20 cellular contexts compared by ENCODE assay signal in the genomic region with DNA sequence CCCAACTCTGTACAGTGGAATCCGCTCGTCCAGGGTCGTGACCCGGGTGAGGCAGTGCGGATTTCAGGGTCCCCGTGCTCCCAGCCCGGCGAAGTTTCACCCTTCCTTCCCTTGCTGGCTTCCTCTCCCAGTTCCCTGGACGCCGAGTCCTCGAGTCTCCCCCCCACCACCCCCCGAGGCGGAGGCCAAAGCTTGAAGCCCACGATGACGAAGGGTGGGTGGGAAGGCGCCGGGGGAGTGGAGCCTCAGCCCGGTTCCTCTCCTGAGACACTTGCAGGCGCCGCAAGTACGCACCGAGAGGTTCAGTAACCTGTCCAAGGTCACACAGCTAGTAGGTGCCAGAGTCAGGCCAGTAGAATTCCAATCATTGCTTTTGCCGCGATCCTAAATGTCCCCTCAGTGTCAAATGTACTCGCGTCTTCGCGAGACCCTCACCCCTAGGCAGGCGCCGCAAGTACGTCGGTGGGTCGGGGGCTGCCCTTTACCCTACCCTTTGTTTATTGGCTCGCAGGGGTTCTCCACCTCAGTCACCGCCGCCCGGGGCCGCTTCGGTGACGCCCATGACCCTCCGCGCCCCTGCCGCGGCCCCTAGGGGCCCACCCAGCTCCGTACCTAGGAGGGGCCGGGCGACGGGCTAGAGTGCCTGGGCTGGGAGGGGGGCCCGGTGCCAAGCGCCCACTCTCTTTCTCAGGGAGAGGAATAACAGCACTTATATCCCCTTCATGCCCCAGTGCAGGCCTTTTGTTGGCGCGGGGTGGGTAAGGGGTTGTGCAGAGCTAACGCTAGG. TPM values are rescaled to one million over a fixed set of nuclear protein-coding genes. Genes with fewer than 3 reads are reported as not detected.
DNase-seq lines count a peak whose midpoint lies in the region; ATAC-seq, FAIRE-seq and TF ChIP-seq lines count a peak whose summit lies in the region.
"Had no signal": no experiment of that assay in that cellular context is flagged by ENCODE, and none has a peak within 500 bp of the region (broad histone marks: within the 10 kb centered on the region; RNA-seq: fewer than 3 reads in every experiment).

No MANE protein-coding gene starts in this region.

- H3K9me3 ChIP-seq in NT2/D1 (ENCODE audit: insufficient read depth, low read length) (no peaks in the 10 kb centered on the region), iPS DF 6.9 (ENCODE audit: control insufficient read depth, insufficient read depth, low read length) (no peaks in the 10 kb centered on the region), parathyroid adenoma (ENCODE audit: control insufficient read depth, low read length) (no peaks in the 10 kb centered on the region), pancreas (no peaks in the 10 kb centered on the region)
- H3K9me3 ChIP-seq: neutrophil had no signal

- peak overlapping the region; percentile 78 for H3K9ac ChIP-seq in NT2/D1 (ENCODE audit: insufficient read length, low read depth)
- no peak overlapping the region for H3K9ac ChIP-seq in parathyroid adenoma

- no peaks in the 10 kb centered on the region for H3K79me2 ChIP-seq in parathyroid adenoma

- FAIRE-seq in pancreas (lab: Jason Lieb, UNC): no peak

- WGBS in iPS DF 6.9 (ENCODE audit: insufficient coverage, insufficient read length): no CpG with 5 or more reads among the region's 53 CpGs
- WGBS in pancreas, 2 donors: 18 to 26% methylated on average over 48 to 53 of the region's 53 CpGs

- peaks cover 62% of the 10 kb centered on the region for H3K27me3 ChIP-seq in NT2/D1 (ENCODE audit: insufficient read depth, insufficient read length)
- peaks cover 26% of the 10 kb centered on the region for H3K27me3 ChIP-seq in iPS DF 6.9 (ENCODE audit: control insufficient read depth, insufficient read depth, low read length)
- no peaks in the 10 kb centered on the region for H3K27me3 ChIP-seq in parathyroid adenoma (ENCODE audit: control insufficient read depth, insufficient read depth, low read length)
- peaks cover 0 to 12% (median 4%) of the 10 kb centered on the region in 4 donors for H3K27me3 ChIP-seq in pancreas

- peak; percentile 27 for DNase-seq in 8988T
- no peak for DNase-seq in NT2/D1 (ENCODE audit: low read depth, low spot score)
- no peak for DNase-seq in iPS DF 6.9 (ENCODE audit: low read depth, low spot score)
- no peak for DNase-seq in erythroblast (lab: John Stamatoyannopoulos, UW)
- DNase-seq in pancreas: no peak
- no peak for DNase-seq in NCI-H2196 (lab: John Stamatoyannopoulos, UW; ENCODE audit: unreplicated experiment)
- DNase-seq: activated CD4-positive, alpha-beta T cell treated with anti-CD3 and anti-CD28 coated beads, Interleukin-2, amount 50 U/mL, for 1 hour; anterior cingulate cortex; dorsolateral prefrontal cortex; left colon; NCI-H1092 treated with DMSO at 0.1 percent for 48 hours; NCI-H510A treated with DMSO at 0.1 percent for 48 hours; stimulated activated CD4-positive, alpha-beta T cell treated with anti-CD3 and anti-CD28 coated beads, Interleukin-12 subunit alpha, Interleukin-12 subunit beta, amount 100 ng/mL, for 4 hours; T-helper 2 cell had no signal

- intact Hi-C loops in pancreas (cut with DNase I): no loop called here

- no peak overlapping the region for H3K27ac ChIP-seq in iPS DF 6.9 (ENCODE audit: low read length)
- H3K27ac ChIP-seq in parathyroid adenoma: no peak overlapping the region
- no peak overlapping the region for H3K27ac ChIP-seq in pancreas
- H3K27ac ChIP-seq: neutrophil had no signal

- ATAC-seq in pancreas (no peak), GM18868 (IDR thresholded peaks at IDR 0.05; ENCODE audit: unreplicated experiment) (no peak)
- ATAC-seq: left colon, Panc1 had no signal

- no peak for TF ChIP-seq POLR2A in erythroblast (IDR thresholded peaks at IDR 0.05; ENCODE audit: low read length)

- H3K4me2 ChIP-seq in parathyroid adenoma (ENCODE audit: low read length): peak overlapping the region; percentile 62

- peaks cover 28% of the 10 kb centered on the region for H3K4me1 ChIP-seq in NT2/D1 (ENCODE audit: insufficient read depth, insufficient read length)
- H3K4me1 ChIP-seq in iPS DF 6.9 (ENCODE audit: control insufficient read depth, insufficient read depth, low read length): 0 out of 2 replicates have a peak, but pooled peaks cover 3% of the 10 kb centered on the region
- H3K4me1 ChIP-seq in parathyroid adenoma: peaks cover 5% of the 10 kb centered on the region
- peaks cover 0 to 6% (median 0%) of the 10 kb centered on the region in 3 donors for H3K4me1 ChIP-seq in pancreas

- H3K36me3 ChIP-seq in NT2/D1 (ENCODE audit: insufficient read depth, insufficient read length, low read length): no peaks in the 10 kb centered on the region
- no peaks in the 10 kb centered on the region for H3K36me3 ChIP-seq in iPS DF 6.9 (ENCODE audit: control insufficient read depth, insufficient read depth, low read length)
- no peaks in the 10 kb centered on the region for H3K36me3 ChIP-seq in parathyroid adenoma (ENCODE audit: control insufficient read depth, insufficient read depth, low read length)
- no peaks in the 10 kb centered on the region for H3K36me3 ChIP-seq in pancreas
- H3K36me3 ChIP-seq: neutrophil had no signal

- peak overlapping the region; percentile 76 for H2AFZ ChIP-seq in parathyroid adenoma

- peak overlapping the region; percentile 64 for H3K4me3 ChIP-seq in NT2/D1 (ENCODE audit: insufficient read length, low read depth)
- H3K4me3 ChIP-seq in iPS DF 6.9 (ENCODE audit: low read length): peak overlapping the region; percentile 42; the same call in 1 of the 2 replicates
- no peak overlapping the region for H3K4me3 ChIP-seq in parathyroid adenoma (ENCODE audit: low read depth, low read length)
- H3K4me3 ChIP-seq in pancreas: no peak overlapping the region

- no peak for TF ChIP-seq CTCF in parathyroid adenoma (IDR thresholded peaks at IDR 0.05)
- TF ChIP-seq CTCF in pancreas (IDR thresholded peaks at IDR 0.05): no peak

RNA-seq across cellular contexts. Expression of a gene that starts 5.7 kb away (rescaled TPM):
- under 1 TPM in 5 of 6 donors, not detected in 1; 0.06 to 0.15 (median 0.09) TPM for total RNA-seq in pancreas
- polyA plus RNA-seq in pancreas: under 1 TPM; 0.14 to 0.19 TPM
- total RNA-seq: activated T-helper 1 cell treated with anti-CD3 and anti-CD28 coated beads, Interleukin-12 subunit alpha, Interleukin-12 subunit beta, Interleukin-2, Interleukin-4 antibody, amounts not matched to agents 30 ng/mL and 10 ng/mL and 1 ng/mL, durations not matched to agents 14 hours and 24 hours and 36 hours had no signal

RNA-seq across cellular contexts. Expression of a gene that starts 46.2 kb away (rescaled TPM):
- total RNA-seq in pancreas: 100 to 1,000 TPM in 1 of 6 donors, 10 to 100 TPM in 5; 68.8 to 331 (median 75.1) TPM
- 100 to 1,000 TPM in 1 of 2 donors, 10 to 100 TPM in 1; 66.9 to 116 TPM for polyA plus RNA-seq in pancreas

RNA-seq across cellular contexts. Expression of a gene that starts 57.9 kb away (rescaled TPM):
- total RNA-seq in pancreas: not detected
- not detected for polyA plus RNA-seq in pancreas
- total RNA-seq: activated T-helper 1 cell treated with anti-CD3 and anti-CD28 coated beads, Interleukin-12 subunit alpha, Interleukin-12 subunit beta, Interleukin-2, Interleukin-4 antibody, amounts not matched to agents 30 ng/mL and 10 ng/mL and 1 ng/mL, durations not matched to agents 14 hours and 24 hours and 36 hours; left colon had no signal
- polyA plus RNA-seq: thymus had no signal

Comparison
In these comparisons a context has a peak if more than half of its experiments do, and no peak if none do; other contexts are left out.
1. H3K4me3 ChIP-seq: peak in NT2/D1 (single experiment) and iPS DF 6.9 (single experiment); none in parathyroid adenoma (single experiment) and pancreas (0 of 4).